In the genomic region with DNA sequence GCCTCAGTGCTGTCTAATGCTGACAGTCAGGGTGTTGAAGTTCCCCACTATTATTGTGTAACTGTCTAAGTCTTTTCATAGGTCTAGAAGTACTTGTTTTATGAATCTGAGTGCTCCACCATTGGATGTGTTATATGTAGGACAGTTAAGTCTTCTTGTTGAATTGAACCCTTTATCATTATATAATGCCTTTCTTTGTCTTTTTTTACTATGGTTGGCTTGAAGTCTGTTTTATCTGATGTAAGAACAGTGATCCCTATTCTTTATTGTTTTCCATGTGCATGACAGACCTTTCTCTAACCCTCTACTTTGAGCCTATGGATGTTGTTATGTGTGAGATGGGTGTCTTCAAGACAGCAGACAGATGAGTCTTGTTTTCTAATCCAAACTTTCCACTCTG, we compare ENCODE assay signal across 17 cellular contexts.
"Had no signal": no experiment of that assay in that cellular context is flagged by ENCODE, and none has a peak within 500 bp of the region (broad histone marks: within the 10 kb centered on the region; RNA-seq: fewer than 3 reads in every experiment).

No MANE protein-coding gene starts in this region.

- H3K4me3 Mint-ChIP-seq: mesothelial cell of epicardium had no signal

- H3K4me1 Mint-ChIP-seq: mesothelial cell of epicardium had no signal

- ATAC-seq: foreskin keratinocyte, gastrocnemius medialis, heart right ventricle, left cardiac atrium, left lung, left ventricle myocardium superior, lower lobe of right lung, mucosa of descending colon had no signal

- H3K27ac Mint-ChIP-seq: mesothelial cell of epicardium had no signal

- DNase-seq: dermis blood vessel endothelial cell; dorsolateral prefrontal cortex; effector CD4-positive, alpha-beta T cell; effector memory CD4-positive, alpha-beta T cell; foreskin keratinocyte; gastrocnemius medialis; glutamatergic neuron; head of caudate nucleus; heart right ventricle; hippocampal formation; left cardiac atrium; left lung; left ventricle myocardium superior; lower lobe of right lung; mesenchymal stem cell; mucosa of descending colon had no signal
